36 cellular contexts compared by ENCODE assay signal in genomic region chr15:83486363-83486762, GRCh38. TPM values are rescaled to one million over a fixed set of nuclear protein-coding genes. Genes with fewer than 3 reads are reported as not detected.
"Had no signal": no experiment of that assay in that cellular context is flagged by ENCODE, and none has a peak within 500 bp of the region (broad histone marks: within the 10 kb centered on the region; RNA-seq: fewer than 3 reads in every experiment).

No MANE protein-coding gene starts in this region.

- H3K4me3 ChIP-seq: MG63 had no signal

- DNase-seq: Kasumi-1, MG63, MM.1S, MV-4-11, NCI-H1048, NCI-H1092, NCI-H1092 treated with DMSO at 0.1 percent for 48 hours, NCI-H1105, NCI-H1105 treated with DMSO at 0.1 percent for 48 hours, NCI-H1417, NCI-H1417 treated with DMSO at 0.1 percent for 48 hours, NCI-H1436, NCI-H1436 treated with DMSO at 0.1 percent for 48 hours, NCI-H146, NCI-H1694, NCI-H1694 treated with DMSO at 0.1 percent for 48 hours, NCI-H187, NCI-H187 treated with DMSO at 0.1 percent for 48 hours, NCI-H1930, NCI-H2029, NCI-H2029 treated with DMSO at 0.1 percent for 48 hours, NCI-H2081, NCI-H2081 treated with DMSO at 0.1 percent for 48 hours, NCI-H2107, NCI-H2171, NCI-H2171 treated with DMSO at 0.1 percent for 48 hours, NCI-H2227 treated with DMSO at 0.1 percent for 48 hours, NCI-H226, NCI-H345, NCI-H446, NCI-H446 treated with DMSO at 0.1 percent for 48 hours, NCI-H510A, NCI-H510A treated with DMSO at 0.1 percent for 48 hours, NCI-H524, NCI-H524 treated with DMSO at 0.1 percent for 48 hours had no signal

- H3K9me3 ChIP-seq: MG63 had no signal

- H3K36me3 ChIP-seq: MG63 had no signal

RNA-seq across cellular contexts. Expression of gene SH3GL3, which starts 39.2 kb away (rescaled TPM):
- total RNA-seq: LHCN-M2 had no signal
